Comparison of ENCODE assay signal across 9 cellular contexts in the genomic region with DNA sequence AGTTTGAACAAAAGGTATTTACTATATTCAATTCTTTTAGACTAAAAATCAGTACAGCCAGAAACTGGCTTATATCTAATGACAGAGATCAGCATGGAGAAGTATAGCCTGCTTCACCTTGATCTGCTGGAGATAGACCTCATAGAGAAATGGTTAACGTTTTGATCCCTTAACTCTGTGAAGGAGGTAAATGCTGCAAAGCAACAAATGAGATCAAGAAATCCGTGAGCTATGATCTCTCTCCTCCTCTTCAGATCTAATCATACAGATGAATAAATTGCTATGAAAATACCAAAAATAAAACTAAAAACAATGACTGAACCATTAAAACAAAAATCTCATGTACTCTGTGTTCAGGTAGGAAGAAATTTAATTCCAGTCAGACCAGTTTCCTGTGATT. TPM values are rescaled to one million over a fixed set of nuclear protein-coding genes. Genes with fewer than 3 reads are reported as not detected.
A peak's percentile ranks its signal among the peaks of the same experiment; 100 is the strongest.
DNase-seq lines count a peak whose midpoint lies in the region; TF ChIP-seq lines count a peak whose summit lies in the region.
"Had no signal": no experiment of that assay in that cellular context is flagged by ENCODE, and none has a peak within 500 bp of the region (broad histone marks: within the 10 kb centered on the region; RNA-seq: fewer than 3 reads in every experiment).

No MANE protein-coding gene starts in this region.

- intact Hi-C loops in spleen (cut with DNase I; ENCODE audit: low total_unique reads) = no loop called here

- TF ChIP-seq POLR2A in spleen (IDR thresholded peaks at IDR 0.05) = no peak

- no peak for TF ChIP-seq CTCF in epithelial cell of esophagus (IDR thresholded peaks at IDR 0.05; ENCODE audit: insufficient read depth, low read depth, low read length, missing control alignments)
- TF ChIP-seq CTCF in spleen (IDR thresholded peaks at IDR 0.05 in 8 of 11, conservative IDR thresholded peaks at IDR 0.05 in 3 of 11) = no peak
- no peak for TF ChIP-seq CTCF in GM13976 (IDR thresholded peaks at IDR 0.05; ENCODE audit: borderline replicate concordance, control extremely low read depth, extremely low read depth, insufficient read depth, missing control alignments)

- peak overlapping the region in 7 of 8 donors; percentile 44 to 77 (median 61) for H3K27ac ChIP-seq in spleen
- H3K27ac ChIP-seq in caudate nucleus (ENCODE audit: low read depth, low read length) = no peak overlapping the region

- peaks cover 13 to 53% (median 21%) of the 10 kb centered on the region in 6 donors for H3K4me1 ChIP-seq in spleen

- H3K9me3 ChIP-seq in spleen = peaks cover 0 to 11% (median 0%) of the 10 kb centered on the region in 8 donors

- DNase-seq in NCI-H2107 treated with DMSO at 0.1 percent for 48 hours (lab: John Stamatoyannopoulos, UW; ENCODE audit: unreplicated experiment) = peak; percentile 66
- no peak for DNase-seq in NCI-H2107 (lab: John Stamatoyannopoulos, UW)
- peak; percentile 59 for DNase-seq in NCI-H69 (lab: John Stamatoyannopoulos, UW)
- no peak for DNase-seq in epithelial cell of esophagus (ENCODE audit: low read depth)
- no peak for DNase-seq in spleen
- no peak for DNase-seq in caudate nucleus (lab: John Stamatoyannopoulos, UW)
- DNase-seq in NOMO-1 treated with dmso at 0.1 percent for 144 hours (lab: John Stamatoyannopoulos, UW; ENCODE audit: unreplicated experiment) = no peak
- no peak for DNase-seq in GM13976 (ENCODE audit: low spot score)
- DNase-seq: NCI-H446 had no signal

- no peaks in the 10 kb centered on the region for H3K27me3 ChIP-seq in spleen (replicated peaks in 1 of 7)

- peak overlapping the region; percentile 48 for H3K4me3 ChIP-seq in epithelial cell of esophagus (ENCODE audit: low read length)
- peak overlapping the region; percentile 3 to 62 (median 20) for H3K4me3 ChIP-seq in spleen

- in situ Hi-C loops in GM13976 (cut with MboI; ENCODE audit: low sequenced_read_pairs, unreplicated experiment) = no loop called here

- peaks cover 0 to 15% (median 0%) of the 10 kb centered on the region in 6 donors for H3K36me3 ChIP-seq in spleen

- WGBS in spleen, 5 donors = 36 to 59% (median 49%) methylated on average over 2 of the region's 2 CpGs

RNA-seq across cellular contexts. Expression of a gene that starts 42.8 kb away (rescaled TPM):
- total RNA-seq in spleen = 10 to 100 TPM; 12.4 to 41.4 (median 18.9) TPM
- 10 to 100 TPM in 2 of 3 donors, 1 to 10 TPM in 1; 9.4 to 14.6 (median 13.1) TPM for polyA plus RNA-seq in spleen

Comparison
In these comparisons a context has a peak if more than half of its experiments do, and no peak if none do; other contexts are left out.
1. DNase-seq: peak in NCI-H2107 treated with DMSO at 0.1 percent for 48 hours (single experiment) and NCI-H69 (single experiment); none in NCI-H2107 (single experiment), epithelial cell of esophagus (single experiment), spleen (single experiment), caudate nucleus (0 of 61), NOMO-1 treated with dmso at 0.1 percent for 144 hours (single experiment) and GM13976 (single experiment).